Comparison of ENCODE assay signal across 35 cellular contexts in the genomic region with DNA sequence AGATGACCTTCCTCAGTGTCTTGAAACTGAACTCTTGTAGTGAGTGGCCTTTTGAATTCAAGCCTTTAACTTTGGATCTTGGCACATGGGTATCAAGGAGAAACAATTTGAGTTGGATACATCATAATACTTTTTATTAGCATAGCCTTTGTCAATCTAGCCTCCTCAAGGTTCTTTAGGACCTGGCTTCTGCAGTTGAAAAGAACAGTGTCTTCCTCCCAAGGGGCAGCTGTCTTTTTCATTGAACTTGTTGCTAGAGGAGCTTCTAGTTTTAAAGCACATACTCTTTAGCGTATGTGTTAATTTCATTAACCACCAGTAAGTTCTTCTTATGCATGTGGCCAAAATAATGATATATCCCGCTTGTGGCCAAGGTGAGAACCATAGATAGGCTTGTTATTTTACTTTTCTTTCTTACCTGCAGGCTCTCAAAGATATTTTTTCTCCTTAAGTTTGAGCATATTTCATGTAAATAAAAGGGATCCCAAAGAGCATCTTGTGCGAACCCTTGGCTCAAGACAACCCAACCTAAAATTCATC.
"Had no signal": no experiment of that assay in that cellular context is flagged by ENCODE, and none has a peak within 500 bp of the region (broad histone marks: within the 10 kb centered on the region; RNA-seq: fewer than 3 reads in every experiment).

No MANE protein-coding gene starts in this region.

- H3K27me3 Mint-ChIP-seq: activated CD4-positive, alpha-beta memory T cell treated with anti-CD3 and anti-CD28 coated beads for 36 hours; activated CD4-positive, alpha-beta T cell treated with anti-CD3 and anti-CD28 coated beads for 36 hours; activated CD4-positive, alpha-beta T cell treated with anti-CD3 and anti-CD28 coated beads, Interleukin-2, amount 10 ng/mL, durations not matched to agents 24 days and 14 days; activated CD8-positive, alpha-beta memory T cell treated with anti-CD3 and anti-CD28 coated beads, Interleukin-2, amount 10 ng/mL, durations not matched to agents 7 days and 5 days; activated naive CD4-positive, alpha-beta T cell treated with anti-CD3 and anti-CD28 coated beads, Interleukin-2, amount 50 U/mL, for 24 hours; activated naive CD8-positive, alpha-beta T cell treated with anti-CD3 and anti-CD28 coated beads for 36 hours; activated naive CD8-positive, alpha-beta T cell treated with anti-CD3 and anti-CD28 coated beads, Interleukin-2, amount 50 U/mL, for 24 hours; effector memory CD8-positive, alpha-beta T cell; T-cell had no signal

- DNase-seq: activated CD4-positive, alpha-beta memory T cell treated with anti-CD3 and anti-CD28 coated beads for 36 hours; activated CD4-positive, alpha-beta T cell treated with anti-CD3 and anti-CD28 coated beads for 36 hours; activated CD4-positive, alpha-beta T cell treated with anti-CD3 and anti-CD28 coated beads, Interleukin-2, amount 10 ng/mL, durations not matched to agents 24 days and 14 days; activated CD4-positive, CD25-positive, alpha-beta regulatory T cell; activated CD4-positive, CD25-positive, alpha-beta regulatory T cell treated with anti-CD3 and anti-CD28 coated beads, Interleukin-2, amount 50 U/mL, for 72 hours; activated CD8-positive, alpha-beta memory T cell treated with anti-CD3 and anti-CD28 coated beads, Interleukin-2, amount 10 ng/mL, durations not matched to agents 7 days and 5 days; activated CD8-positive, alpha-beta memory T cell treated with anti-CD3 and anti-CD28 coated beads, Interleukin-2, amount 50 U/mL, for 4 hours; activated CD8-positive, alpha-beta T cell treated with anti-CD3 and anti-CD28 coated beads, Interleukin-2, amount 10 ng/mL, durations not matched to agents 7 days and 5 days; activated effector memory CD4-positive, alpha-beta T cell treated with anti-CD3 and anti-CD28 coated beads, Interleukin-2, amount 50 U/mL, for 16 hours; activated naive CD4-positive, alpha-beta T cell treated with anti-CD3 and anti-CD28 coated beads for 36 hours; activated naive CD8-positive, alpha-beta T cell treated with anti-CD3 and anti-CD28 coated beads for 36 hours; activated naive CD8-positive, alpha-beta T cell treated with anti-CD3 and anti-CD28 coated beads, Interleukin-2, amount 50 U/mL, for 24 hours; activated T-cell treated with anti-CD3 and anti-CD28 coated beads, Interleukin-2, amount 50 U/mL, for 1 hour; activated T-cell treated with anti-CD3 and anti-CD28 coated beads, Interleukin-2, amount 50 U/mL, for 48 hours; adrenal gland; amygdala; aorta; body of pancreas; caudate nucleus; cortex of kidney; dermis blood vessel endothelial cell; effector CD4-positive, alpha-beta T cell; effector memory CD8-positive, alpha-beta T cell; erythroblast; foreskin keratinocyte; T-cell; T-helper 9 cell; WERI-Rb-1 had no signal

- H3K27ac ChIP-seq: adrenal gland, body of pancreas, esophagus muscularis mucosa, foreskin keratinocyte, gastroesophageal sphincter, WERI-Rb-1 had no signal

- H3K4me3 ChIP-seq: adrenal gland, body of pancreas, esophagus muscularis mucosa, gastroesophageal sphincter had no signal

- H3K9me3 Mint-ChIP-seq: activated CD4-positive, alpha-beta memory T cell treated with anti-CD3 and anti-CD28 coated beads for 36 hours; activated CD4-positive, alpha-beta T cell treated with anti-CD3 and anti-CD28 coated beads, Interleukin-2, amount 10 ng/mL, durations not matched to agents 24 days and 14 days; activated naive CD4-positive, alpha-beta T cell treated with anti-CD3 and anti-CD28 coated beads for 36 hours; activated naive CD4-positive, alpha-beta T cell treated with anti-CD3 and anti-CD28 coated beads, Interleukin-2, amount 50 U/mL, for 24 hours; activated naive CD8-positive, alpha-beta T cell treated with anti-CD3 and anti-CD28 coated beads, Interleukin-2, amount 50 U/mL, for 24 hours; activated T-helper 1 cell treated with anti-CD3 and anti-CD28 coated beads, Interleukin-12 subunit alpha, Interleukin-12 subunit beta, Interleukin-2, Interleukin-4 antibody, amounts not matched to agents 30 ng/mL and 10 ng/mL and 1 ng/mL, durations not matched to agents 14 hours and 24 hours and 36 hours; activated T-helper 2 cell treated with anti-CD3 and anti-CD28 coated beads, Interferon-gamma antibody, Interleukin-2, Interleukin-4, amounts not matched to agents 10 μg/mL and 5 μg/mL and 100 μg/mL, durations not matched to agents 14 hours and 24 hours and 36 hours; effector memory CD8-positive, alpha-beta T cell; T-helper 1 cell treated with Interleukin-12 subunit alpha and Interleukin-12 subunit beta and Interleukin-4 antibody, amounts not matched to agents 30 μg/mL and 1 μg/mL, for 36 hours had no signal

- H3K4me1 Mint-ChIP-seq: activated CD4-positive, alpha-beta T cell treated with anti-CD3 and anti-CD28 coated beads for 36 hours; activated CD4-positive, alpha-beta T cell treated with anti-CD3 and anti-CD28 coated beads, Interleukin-2, amount 10 ng/mL, durations not matched to agents 24 days and 14 days; activated CD8-positive, alpha-beta memory T cell treated with anti-CD3 and anti-CD28 coated beads, Interleukin-2, amount 10 ng/mL, durations not matched to agents 7 days and 5 days; activated naive CD4-positive, alpha-beta T cell treated with anti-CD3 and anti-CD28 coated beads, Interleukin-2, amount 50 U/mL, for 24 hours; activated naive CD8-positive, alpha-beta T cell treated with anti-CD3 and anti-CD28 coated beads for 36 hours; activated naive CD8-positive, alpha-beta T cell treated with anti-CD3 and anti-CD28 coated beads, Interleukin-2, amount 50 U/mL, for 24 hours; T-cell had no signal

- H3K4me3 Mint-ChIP-seq: activated CD4-positive, alpha-beta memory T cell treated with anti-CD3 and anti-CD28 coated beads for 36 hours; activated CD4-positive, alpha-beta T cell treated with anti-CD3 and anti-CD28 coated beads for 36 hours; activated CD4-positive, alpha-beta T cell treated with anti-CD3 and anti-CD28 coated beads, Interleukin-2, amount 10 ng/mL, durations not matched to agents 24 days and 14 days; activated CD8-positive, alpha-beta memory T cell treated with anti-CD3 and anti-CD28 coated beads, Interleukin-2, amount 10 ng/mL, durations not matched to agents 7 days and 5 days; activated CD8-positive, alpha-beta T cell treated with anti-CD3 and anti-CD28 coated beads, Interleukin-2, amount 10 ng/mL, durations not matched to agents 7 days and 5 days; activated naive CD4-positive, alpha-beta T cell treated with anti-CD3 and anti-CD28 coated beads for 36 hours; activated naive CD4-positive, alpha-beta T cell treated with anti-CD3 and anti-CD28 coated beads, Interleukin-2, amount 50 U/mL, for 24 hours; activated naive CD8-positive, alpha-beta T cell treated with anti-CD3 and anti-CD28 coated beads for 36 hours; activated naive CD8-positive, alpha-beta T cell treated with anti-CD3 and anti-CD28 coated beads, Interleukin-2, amount 50 U/mL, for 24 hours; activated T-helper 1 cell treated with anti-CD3 and anti-CD28 coated beads, Interleukin-12 subunit alpha, Interleukin-12 subunit beta, Interleukin-2, Interleukin-4 antibody, amounts not matched to agents 30 ng/mL and 10 ng/mL and 1 ng/mL, durations not matched to agents 14 hours and 24 hours and 36 hours; effector memory CD8-positive, alpha-beta T cell; T-cell; T-helper 1 cell treated with Interleukin-12 subunit alpha and Interleukin-12 subunit beta and Interleukin-4 antibody, amounts not matched to agents 30 μg/mL and 1 μg/mL, for 36 hours had no signal

- H3K27ac Mint-ChIP-seq: activated CD4-positive, alpha-beta memory T cell treated with anti-CD3 and anti-CD28 coated beads for 36 hours; activated CD4-positive, alpha-beta T cell treated with anti-CD3 and anti-CD28 coated beads for 36 hours; activated CD4-positive, alpha-beta T cell treated with anti-CD3 and anti-CD28 coated beads, Interleukin-2, amount 10 ng/mL, durations not matched to agents 24 days and 14 days; activated CD8-positive, alpha-beta memory T cell treated with anti-CD3 and anti-CD28 coated beads, Interleukin-2, amount 10 ng/mL, durations not matched to agents 7 days and 5 days; activated CD8-positive, alpha-beta T cell treated with anti-CD3 and anti-CD28 coated beads, Interleukin-2, amount 10 ng/mL, durations not matched to agents 7 days and 5 days; activated naive CD4-positive, alpha-beta T cell treated with anti-CD3 and anti-CD28 coated beads for 36 hours; activated naive CD4-positive, alpha-beta T cell treated with anti-CD3 and anti-CD28 coated beads, Interleukin-2, amount 50 U/mL, for 24 hours; activated naive CD8-positive, alpha-beta T cell treated with anti-CD3 and anti-CD28 coated beads for 36 hours; activated naive CD8-positive, alpha-beta T cell treated with anti-CD3 and anti-CD28 coated beads, Interleukin-2, amount 50 U/mL, for 24 hours; activated T-helper 1 cell treated with anti-CD3 and anti-CD28 coated beads, Interleukin-12 subunit alpha, Interleukin-12 subunit beta, Interleukin-2, Interleukin-4 antibody, amounts not matched to agents 30 ng/mL and 10 ng/mL and 1 ng/mL, durations not matched to agents 14 hours and 24 hours and 36 hours; activated T-helper 2 cell treated with anti-CD3 and anti-CD28 coated beads, Interferon-gamma antibody, Interleukin-2, Interleukin-4, amounts not matched to agents 10 μg/mL and 5 μg/mL and 100 μg/mL, durations not matched to agents 14 hours and 24 hours and 36 hours; effector memory CD8-positive, alpha-beta T cell; T-cell; T-helper 1 cell treated with Interleukin-12 subunit alpha and Interleukin-12 subunit beta and Interleukin-4 antibody, amounts not matched to agents 30 μg/mL and 1 μg/mL, for 36 hours had no signal

- ATAC-seq: activated CD4-positive, alpha-beta T cell treated with anti-CD3 and anti-CD28 coated beads for 36 hours; activated CD8-positive, alpha-beta memory T cell treated with anti-CD3 and anti-CD28 coated beads, Interleukin-2, amount 10 ng/mL, durations not matched to agents 7 days and 5 days; activated CD8-positive, alpha-beta T cell treated with anti-CD3 and anti-CD28 coated beads, Interleukin-2, amount 10 ng/mL, durations not matched to agents 7 days and 5 days; activated naive CD8-positive, alpha-beta T cell treated with anti-CD3 and anti-CD28 coated beads, Interleukin-2, amount 50 U/mL, for 24 hours; body of pancreas; effector memory CD8-positive, alpha-beta T cell; foreskin keratinocyte; gastroesophageal sphincter; T-cell had no signal

- H3K27me3 ChIP-seq: adrenal gland, body of pancreas, esophagus muscularis mucosa, foreskin keratinocyte, gastroesophageal sphincter had no signal

- H3K4me1 ChIP-seq: foreskin keratinocyte had no signal

- FAIRE-seq: colon had no signal

- H3K9me3 ChIP-seq: adrenal gland, body of pancreas, esophagus muscularis mucosa, gastroesophageal sphincter had no signal
